8 cellular contexts compared by ENCODE assay signal in genomic region chr19:2461751-2462634, GRCh38. TPM values are rescaled to one million over a fixed set of nuclear protein-coding genes. Genes with fewer than 3 reads are reported as not detected.
DNase-seq lines count a peak whose midpoint lies in the region; ATAC-seq and TF ChIP-seq lines count a peak whose summit lies in the region.

No MANE protein-coding gene starts in this region.

- H3K4me1 ChIP-seq in adrenal gland (replicated peaks in 1 of 2): peaks cover 17 to 18% of the 10 kb centered on the region in 2 donors
- no peaks in the 10 kb centered on the region for H3K4me1 ChIP-seq in iPS DF 6.9 (ENCODE audit: control insufficient read depth, insufficient read depth, low read length)
- peaks cover 7 to 17% (median 12%) of the 10 kb centered on the region in 3 donors for H3K4me1 ChIP-seq in skeletal muscle tissue (ENCODE audit: control insufficient read depth in 3 of 3, insufficient read depth in 3 of 3, low read length in 3 of 3)

- no peaks in the 10 kb centered on the region for H3K36me3 Mint-ChIP-seq in CD4-positive, alpha-beta T cell (ENCODE audit: low read depth)

- WGBS in adrenal gland, 4 donors: 3 to 11% (median 7%) methylated on average over 25 to 62 of the region's 62 CpGs
- WGBS in iPS DF 6.9 (ENCODE audit: insufficient coverage, insufficient read length): no CpG with 5 or more reads among the region's 62 CpGs

- TF ChIP-seq CTCF in CD4-positive, alpha-beta T cell (IDR thresholded peaks at IDR 0.05): no peak
- peak in 1 of 6 experiments; percentile 17 for TF ChIP-seq CTCF in adrenal gland (IDR thresholded peaks at IDR 0.05)

- POLR2A ChIA-PET in CD4-positive, alpha-beta T cell (lab: Charles Lee): interaction anchor here (0.8 to 1.5 kb wide), 2 partner anchors 14 to 159 kb away, joined by 3 to 13 read pairs; partner anchors contain the start of gene GADD45B

- no peak overlapping the region for H3K27ac ChIP-seq in CD4-positive, alpha-beta T cell (ENCODE audit: low read depth, low read length)
- H3K27ac ChIP-seq in adrenal gland: no peak overlapping the region
- no peak overlapping the region for H3K27ac ChIP-seq in iPS DF 6.9 (ENCODE audit: low read length)
- no peak overlapping the region for H3K27ac ChIP-seq in skeletal muscle tissue (ENCODE audit: low read depth, low read length)

- H3K4me3 ChIP-seq in adrenal gland (peak overlapping the region in 2 of 4 donors; percentile 60 to 81), iPS DF 6.9 (ENCODE audit: low read length) (peak overlapping the region; percentile 58; the same call in 1 of the 2 replicates), skeletal muscle tissue (ENCODE audit: low read length in 3 of 3) (peak overlapping the region; percentile 68 to 73 (median 70))

- H3K9me3 Mint-ChIP-seq in CD4-positive, alpha-beta T cell: no peaks in the 10 kb centered on the region

- no peak overlapping the region for H3K27ac Mint-ChIP-seq in CD4-positive, alpha-beta T cell

- H3K36me3 ChIP-seq in adrenal gland (replicated peaks in 1 of 2): no peaks in the 10 kb centered on the region
- H3K36me3 ChIP-seq in iPS DF 6.9 (ENCODE audit: control insufficient read depth, insufficient read depth, low read length): no peaks in the 10 kb centered on the region
- no peaks in the 10 kb centered on the region for H3K36me3 ChIP-seq in skeletal muscle tissue (ENCODE audit: control insufficient read depth in 3 of 3, insufficient read depth in 3 of 3, low read length in 3 of 3)

- peak; percentile 67 for ATAC-seq in CD4-positive, alpha-beta T cell (ENCODE audit: poor library complexity)

- peak overlapping the region in 2 of 3 donors; percentile 56 to 70 for H3K9ac ChIP-seq in skeletal muscle tissue (ENCODE audit: low read depth in 1 of 3, low read length in 3 of 3)

- H3K27me3 Mint-ChIP-seq in CD4-positive, alpha-beta T cell: no peaks in the 10 kb centered on the region

- DNase-seq in CD4-positive, alpha-beta T cell: peak; percentile 23 to 61 (median 36)
- peak; percentile 30 for DNase-seq in GOT3 (lab: John Stamatoyannopoulos, UW)
- DNase-seq in RPMI8226: peak; percentile 34
- DNase-seq in adrenal gland: peak in 5 of 7 donors; percentile 31 to 58 (median 52)
- DNase-seq in iPS DF 6.9 (ENCODE audit: low read depth, low spot score): no peak
- no peak for DNase-seq in occipital lobe (lab: John Stamatoyannopoulos, UW)
- no peak for DNase-seq in RKO (ENCODE audit: low spot score)

- H3K27me3 ChIP-seq in CD4-positive, alpha-beta T cell (ENCODE audit: control insufficient read depth, insufficient read depth, low read length): no peaks in the 10 kb centered on the region
- no peaks in the 10 kb centered on the region for H3K27me3 ChIP-seq in adrenal gland
- H3K27me3 ChIP-seq in iPS DF 6.9 (ENCODE audit: control insufficient read depth, insufficient read depth, low read length): no peaks in the 10 kb centered on the region
- no peaks in the 10 kb centered on the region for H3K27me3 ChIP-seq in skeletal muscle tissue (ENCODE audit: control insufficient read depth in 3 of 3, insufficient read depth in 3 of 3, low read length in 3 of 3)

- TF ChIP-seq POLR2A in adrenal gland (IDR thresholded peaks at IDR 0.05): no peak

- peaks cover 2% of the 10 kb centered on the region for H3K4me1 Mint-ChIP-seq in CD4-positive, alpha-beta T cell (ENCODE audit: low read depth)

- CTCF ChIA-PET in CD4-positive, alpha-beta T cell (lab: Charles Lee): interaction anchor here (2.2 kb wide), 1 partner anchor 175 kb away, joined by 7 read pairs; no protein-coding TSS in a partner anchor

- intact Hi-C loops in CD4-positive, alpha-beta T cell (cut with DNase I, micrococcal nuclease): no loop called here
- intact Hi-C loops in adrenal gland (cut with DNase I): no loop called here

- no peaks in the 10 kb centered on the region for H3K9me3 ChIP-seq in CD4-positive, alpha-beta T cell (ENCODE audit: control insufficient read depth, low read length)
- H3K9me3 ChIP-seq in adrenal gland (replicated peaks in 1 of 3) (no peaks in the 10 kb centered on the region), iPS DF 6.9 (ENCODE audit: control insufficient read depth, insufficient read depth, low read length) (no peaks in the 10 kb centered on the region), skeletal muscle tissue (ENCODE audit: control insufficient read depth in 3 of 3, low read length in 3 of 3) (no peaks in the 10 kb centered on the region)

- peak overlapping the region; percentile 64 for H3K4me3 Mint-ChIP-seq in CD4-positive, alpha-beta T cell

RNA-seq across cellular contexts. Expression of gene LMNB2, which starts 5.2 kb away (rescaled TPM):
- total RNA-seq in CD4-positive, alpha-beta T cell: 1 to 10 TPM; 9.7 to 10.0 TPM
- total RNA-seq in adrenal gland: 10 to 100 TPM; 13.0 to 27.2 (median 20.3) TPM
- 10 to 100 TPM in 2 of 3 donors, 1 to 10 TPM in 1; 8.8 to 24.9 (median 16.1) TPM for polyA plus RNA-seq in adrenal gland
- 52.7 TPM for total RNA-seq in skeletal muscle tissue
- 36.2 TPM for total RNA-seq in occipital lobe

RNA-seq across cellular contexts. Expression of gene GADD45B, which starts 13.9 kb away (rescaled TPM):
- total RNA-seq in CD4-positive, alpha-beta T cell: 100 to 1,000 TPM; 284 to 285 TPM
- 100 to 1,000 TPM in 2 of 8 donors, 10 to 100 TPM in 6; 47.0 to 119 (median 74.2) TPM for total RNA-seq in adrenal gland
- polyA plus RNA-seq in adrenal gland: 100 to 1,000 TPM in 1 of 3 donors, 10 to 100 TPM in 2; 18.3 to 132 (median 81.2) TPM
- total RNA-seq in skeletal muscle tissue: 5.7 TPM
- total RNA-seq in occipital lobe: 4.7 TPM

RNA-seq across cellular contexts. Expression of gene TIMM13, which starts 34.6 kb away (rescaled TPM):
- total RNA-seq in CD4-positive, alpha-beta T cell: 10 to 100 TPM; 17.3 to 22.3 TPM
- total RNA-seq in adrenal gland: 100 to 1,000 TPM in 4 of 8 donors, 10 to 100 TPM in 4; 59.6 to 184 (median 96.8) TPM
- polyA plus RNA-seq in adrenal gland: 10 to 100 TPM; 32.7 to 96.0 (median 80.1) TPM
- total RNA-seq in skeletal muscle tissue: 29.7 TPM
- 16.2 TPM for total RNA-seq in occipital lobe

Comparison
In these comparisons a context has a peak if more than half of its experiments do, and no peak if none do; other contexts are left out.
1. DNase-seq: peak in CD4-positive, alpha-beta T cell (10 of 10), GOT3 (single experiment), RPMI8226 (single experiment) and adrenal gland (5 of 7); none in iPS DF 6.9 (single experiment), occipital lobe (single experiment) and RKO (single experiment).